14 cellular contexts compared by ENCODE assay signal in genomic region chr18:21669736-21670135, GRCh38. TPM values are rescaled to one million over a fixed set of nuclear protein-coding genes. Genes with fewer than 3 reads are reported as not detected.
DNase-seq lines count a peak whose midpoint lies in the region; TF ChIP-seq lines count a peak whose summit lies in the region.
"Had no signal": no experiment of that assay in that cellular context is flagged by ENCODE, and none has a peak within 500 bp of the region (broad histone marks: within the 10 kb centered on the region; RNA-seq: fewer than 3 reads in every experiment).

No MANE protein-coding gene starts in this region.

- no peaks in the 10 kb centered on the region for H3K27me3 Mint-ChIP-seq in MCF 10A (ENCODE audit: insufficient read depth, unreplicated experiment)
- H3K27me3 Mint-ChIP-seq in glutamatergic neuron (ENCODE audit: unreplicated experiment): peaks cover 4% of the 10 kb centered on the region
- H3K27me3 Mint-ChIP-seq: activated naive CD8-positive, alpha-beta T cell treated with anti-CD3 and anti-CD28 coated beads, Interleukin-2, amount 50 U/mL, for 24 hours had no signal

- no peak overlapping the region for H3K27ac Mint-ChIP-seq in MCF 10A (ENCODE audit: low read depth, unreplicated experiment)
- H3K27ac Mint-ChIP-seq in glutamatergic neuron (ENCODE audit: unreplicated experiment): no peak overlapping the region
- H3K27ac Mint-ChIP-seq: activated naive CD8-positive, alpha-beta T cell treated with anti-CD3 and anti-CD28 coated beads, Interleukin-2, amount 50 U/mL, for 24 hours had no signal

- no peak overlapping the region for H3K4me3 ChIP-seq in breast epithelium
- no peak overlapping the region for H3K4me3 ChIP-seq in hepatocyte
- H3K4me3 ChIP-seq: upper lobe of left lung had no signal

- no peak overlapping the region for H2AFZ ChIP-seq in hepatocyte

- CTCF ChIA-PET in MCF 10A (lab: Yijun Ruan, JAX): interaction anchor here (0.6 to 1.9 kb wide), 5 partner anchors 9 to 76 kb away, joined by 3 to 7 read pairs (median 5); no protein-coding TSS in a partner anchor

- H3K9me3 ChIP-seq in breast epithelium (no peaks in the 10 kb centered on the region), hepatocyte (ENCODE audit: low read depth) (no peaks in the 10 kb centered on the region)
- H3K9me3 ChIP-seq: upper lobe of left lung had no signal

- H3K27ac ChIP-seq in breast epithelium (peak overlapping the region in 1 of 2 donors; percentile 16), hepatocyte (no peak overlapping the region)
- H3K27ac ChIP-seq: KMS-11, upper lobe of left lung had no signal

- H3K4me1 ChIP-seq in breast epithelium (no peaks in the 10 kb centered on the region), hepatocyte (ENCODE audit: insufficient read depth) (peaks cover 5% of the 10 kb centered on the region)
- H3K4me1 ChIP-seq: upper lobe of left lung had no signal

- no TSS peak for BruUV-seq in MCF 10A (replicated peaks; lab: Mats Ljungman, UMichigan)

- no peaks in the 10 kb centered on the region for H3K9me2 ChIP-seq in hepatocyte (replicated peaks; ENCODE audit: insufficient read depth)

- H3K36me3 Mint-ChIP-seq in MCF 10A (ENCODE audit: insufficient read depth, unreplicated experiment) (no peaks in the 10 kb centered on the region), glutamatergic neuron (ENCODE audit: unreplicated experiment) (no peaks in the 10 kb centered on the region)

- no peaks in the 10 kb centered on the region for H3K4me1 Mint-ChIP-seq in MCF 10A (ENCODE audit: insufficient read depth, unreplicated experiment)
- peaks cover 9% of the 10 kb centered on the region for H3K4me1 Mint-ChIP-seq in glutamatergic neuron (ENCODE audit: low read depth, unreplicated experiment)
- H3K4me1 Mint-ChIP-seq: activated naive CD8-positive, alpha-beta T cell treated with anti-CD3 and anti-CD28 coated beads, Interleukin-2, amount 50 U/mL, for 24 hours had no signal

- no peaks in the 10 kb centered on the region for H4K20me1 ChIP-seq in hepatocyte (ENCODE audit: insufficient read depth, poor library complexity, severe bottlenecking)

- POLR2A ChIA-PET in MCF 10A (lab: Yijun Ruan, JAX): interaction anchor here (1.6 kb wide), 1 partner anchor 9 kb away, joined by 3 read pairs; no protein-coding TSS in a partner anchor

- no peak for TF ChIP-seq POLR2A in breast epithelium (IDR thresholded peaks at IDR 0.05)

- DNase-seq in MCF 10A (ENCODE audit: unreplicated experiment): peak; percentile 29
- no peak for DNase-seq in breast epithelium (ENCODE audit: low spot score in 2 of 2)
- DNase-seq in RKO (ENCODE audit: low spot score): peak; percentile 19
- peak; percentile 17 for DNase-seq in fibroblast of gingiva (ENCODE audit: low read depth)
- no peak for DNase-seq in glutamatergic neuron
- DNase-seq in hepatocyte (ENCODE audit: low spot score): no peak
- no peak for DNase-seq in GM19238 (ENCODE audit: insufficient read length, low spot score)
- no peak for DNase-seq in posterior vena cava (ENCODE audit: low spot score)
- DNase-seq: activated naive CD8-positive, alpha-beta T cell treated with anti-CD3 and anti-CD28 coated beads, Interleukin-2, amount 50 U/mL, for 24 hours; H7; NCI-H2029 treated with DMSO at 0.1 percent for 48 hours; upper lobe of left lung had no signal

- H3K36me3 ChIP-seq in breast epithelium (no peaks in the 10 kb centered on the region), hepatocyte (replicated peaks; ENCODE audit: insufficient read depth, low read depth) (no peaks in the 10 kb centered on the region)
- H3K36me3 ChIP-seq: upper lobe of left lung had no signal

- H3K27me3 ChIP-seq in breast epithelium: no peaks in the 10 kb centered on the region
- no peaks in the 10 kb centered on the region for H3K27me3 ChIP-seq in hepatocyte
- H3K27me3 ChIP-seq: upper lobe of left lung had no signal

- H3K79me2 ChIP-seq in hepatocyte: no peaks in the 10 kb centered on the region

- H3K4me3 Mint-ChIP-seq in MCF 10A (ENCODE audit: unreplicated experiment) (no peak overlapping the region), glutamatergic neuron (ENCODE audit: unreplicated experiment) (no peak overlapping the region)
- H3K4me3 Mint-ChIP-seq: activated naive CD8-positive, alpha-beta T cell treated with anti-CD3 and anti-CD28 coated beads, Interleukin-2, amount 50 U/mL, for 24 hours; neural crest cell had no signal

- no peak overlapping the region for H3K4me2 ChIP-seq in hepatocyte
- H3K4me2 ChIP-seq: KMS-11 had no signal

- H3K9me3 Mint-ChIP-seq in MCF 10A (ENCODE audit: unreplicated experiment) (no peaks in the 10 kb centered on the region), glutamatergic neuron (ENCODE audit: unreplicated experiment) (peaks cover 3% of the 10 kb centered on the region)
- H3K9me3 Mint-ChIP-seq: activated naive CD8-positive, alpha-beta T cell treated with anti-CD3 and anti-CD28 coated beads, Interleukin-2, amount 50 U/mL, for 24 hours; neural crest cell had no signal

- TF ChIP-seq CTCF in MCF 10A (IDR thresholded peaks at IDR 0.05; ENCODE audit: unreplicated experiment) (no peak), breast epithelium (IDR thresholded peaks at IDR 0.05) (no peak), glutamatergic neuron (IDR thresholded peaks at IDR 0.05; ENCODE audit: partially characterized antibody, unreplicated experiment) (no peak), hepatocyte (IDR thresholded peaks at IDR 0.05; ENCODE audit: poor library complexity) (no peak)

- intact Hi-C loops in MCF 10A (cut with micrococcal nuclease): no loop called here
- intact Hi-C loops in breast epithelium (cut with DNase I; ENCODE audit: low total_unique reads): no loop called here
- intact Hi-C loops in posterior vena cava (cut with DNase I): no loop called here

- WGBS in hepatocyte (ENCODE audit: low lambda C conversion rate, missing lambda C conversion rate): 90% methylated on average over 5 of the region's 5 CpGs

RNA-seq across cellular contexts. Expression of gene ABHD3, which starts 34.8 kb away (rescaled TPM):
- total RNA-seq in MCF 10A (2022) (2.9 and 5.5 TPM in 2 replicates), breast epithelium (10 to 100 TPM; 12.6 to 16.2 (median 13.1) TPM), glutamatergic neuron (ENCODE audit: unreplicated experiment) (12.7 TPM), hepatocyte (51.6 and 60.1 TPM in 2 replicates), posterior vena cava (10 to 100 TPM in 1 of 2 donors, 1 to 10 TPM in 1; 8.4 to 10.3 TPM)
- polyA plus RNA-seq in hepatocyte: 45.0 and 45.9 TPM in 2 replicates

RNA-seq across cellular contexts. Expression of gene SNRPD1, which starts 57.6 kb away (rescaled TPM):
- total RNA-seq in MCF 10A (2022): 108 and 110 TPM in 2 replicates
- 10 to 100 TPM in 2 of 3 donors, 1 to 10 TPM in 1; 6.7 to 11.8 (median 10.4) TPM for total RNA-seq in breast epithelium
- total RNA-seq in glutamatergic neuron (ENCODE audit: unreplicated experiment): 56.5 TPM
- total RNA-seq in hepatocyte: 15.5 and 15.7 TPM in 2 replicates
- 123 and 166 TPM in 2 replicates for polyA plus RNA-seq in hepatocyte
- total RNA-seq in posterior vena cava: 10 to 100 TPM; 32.8 to 36.5 TPM

Comparison
In these comparisons a context has a peak if more than half of its experiments do, and no peak if none do; other contexts are left out.
1. DNase-seq: peak in MCF 10A (single experiment), RKO (single experiment) and fibroblast of gingiva (single experiment); none in breast epithelium (0 of 2), glutamatergic neuron (single experiment), hepatocyte (single experiment), GM19238 (single experiment) and posterior vena cava (single experiment).